Comparison of ENCODE assay signal across 1 cellular context in the genomic region with DNA sequence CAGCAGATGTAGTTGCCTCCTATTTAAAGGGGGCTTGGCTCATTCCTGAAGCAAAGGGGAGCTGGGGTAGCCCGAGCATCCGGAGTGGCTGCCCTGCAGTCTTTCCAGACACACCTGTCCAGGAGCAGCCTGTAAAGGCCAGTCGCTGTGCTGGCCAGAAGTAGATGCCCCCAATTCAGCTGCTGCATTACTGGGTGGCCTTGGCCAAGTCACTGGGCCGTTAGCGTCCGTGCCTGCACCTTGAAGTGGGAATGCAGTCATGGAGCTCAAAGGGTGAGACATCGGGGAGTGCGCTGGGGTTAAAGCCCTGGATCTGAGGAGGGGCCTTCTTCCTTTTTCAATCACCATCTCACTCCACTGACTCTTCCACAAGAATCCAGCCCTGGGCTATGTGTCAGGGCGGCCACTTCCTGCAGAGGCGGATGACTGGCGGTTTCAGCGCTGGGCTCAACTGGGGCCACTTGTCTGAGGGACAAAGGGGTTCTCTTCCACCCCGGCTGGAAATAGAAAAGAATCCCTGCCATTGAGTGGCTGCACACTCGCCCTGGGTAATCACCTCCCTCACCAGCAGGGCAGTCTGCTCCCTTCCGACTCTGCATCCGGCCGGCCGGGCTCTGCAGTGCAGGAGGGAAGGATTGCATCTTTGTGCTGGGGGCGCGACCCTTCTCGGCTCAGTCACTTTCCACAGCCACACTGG.
TF ChIP-seq lines count a peak whose summit lies in the region.

No MANE protein-coding gene starts in this region.

TF ChIP-seq in GM23338, 12 proteins besides CTCF, POLR2A, EP300 and RAD21 (continued from another document):
- TF ChIP-seq, protein P1, sequence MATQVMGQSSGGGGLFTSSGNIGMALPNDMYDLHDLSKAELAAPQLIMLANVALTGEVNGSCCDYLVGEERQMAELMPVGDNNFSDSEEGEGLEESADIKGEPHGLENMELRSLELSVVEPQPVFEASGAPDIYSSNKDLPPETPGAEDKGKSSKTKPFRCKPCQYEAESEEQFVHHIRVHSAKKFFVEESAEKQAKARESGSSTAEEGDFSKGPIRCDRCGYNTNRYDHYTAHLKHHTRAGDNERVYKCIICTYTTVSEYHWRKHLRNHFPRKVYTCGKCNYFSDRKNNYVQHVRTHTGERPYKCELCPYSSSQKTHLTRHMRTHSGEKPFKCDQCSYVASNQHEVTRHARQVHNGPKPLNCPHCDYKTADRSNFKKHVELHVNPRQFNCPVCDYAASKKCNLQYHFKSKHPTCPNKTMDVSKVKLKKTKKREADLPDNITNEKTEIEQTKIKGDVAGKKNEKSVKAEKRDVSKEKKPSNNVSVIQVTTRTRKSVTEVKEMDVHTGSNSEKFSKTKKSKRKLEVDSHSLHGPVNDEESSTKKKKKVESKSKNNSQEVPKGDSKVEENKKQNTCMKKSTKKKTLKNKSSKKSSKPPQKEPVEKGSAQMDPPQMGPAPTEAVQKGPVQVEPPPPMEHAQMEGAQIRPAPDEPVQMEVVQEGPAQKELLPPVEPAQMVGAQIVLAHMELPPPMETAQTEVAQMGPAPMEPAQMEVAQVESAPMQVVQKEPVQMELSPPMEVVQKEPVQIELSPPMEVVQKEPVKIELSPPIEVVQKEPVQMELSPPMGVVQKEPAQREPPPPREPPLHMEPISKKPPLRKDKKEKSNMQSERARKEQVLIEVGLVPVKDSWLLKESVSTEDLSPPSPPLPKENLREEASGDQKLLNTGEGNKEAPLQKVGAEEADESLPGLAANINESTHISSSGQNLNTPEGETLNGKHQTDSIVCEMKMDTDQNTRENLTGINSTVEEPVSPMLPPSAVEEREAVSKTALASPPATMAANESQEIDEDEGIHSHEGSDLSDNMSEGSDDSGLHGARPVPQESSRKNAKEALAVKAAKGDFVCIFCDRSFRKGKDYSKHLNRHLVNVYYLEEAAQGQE (IDR thresholded peaks at IDR 0.05; ENCODE audit: unreplicated experiment) = no peak
- TF ChIP-seq STAT1 (IDR thresholded peaks at IDR 0.05; ENCODE audit: unreplicated experiment) (no peak), EZH2 (IDR thresholded peaks at IDR 0.05; ENCODE audit: low read depth, unreplicated experiment) (no peak), ZNF331 (CRISPR knock-in tag; IDR thresholded peaks at IDR 0.05; ENCODE audit: low read depth) (no peak), NANOG (IDR thresholded peaks at IDR 0.05; ENCODE audit: borderline replicate concordance) (no peak), POLR2AphosphoS5 (IDR thresholded peaks at IDR 0.05; ENCODE audit: low read depth) (no peak), ZNF114 (CRISPR knock-in tag; IDR thresholded peaks at IDR 0.05) (no peak), CREB1 (CRISPR knock-in tag; IDR thresholded peaks at IDR 0.05; ENCODE audit: low read depth) (no peak)
